8 cellular contexts compared by ENCODE assay signal in the genomic region with DNA sequence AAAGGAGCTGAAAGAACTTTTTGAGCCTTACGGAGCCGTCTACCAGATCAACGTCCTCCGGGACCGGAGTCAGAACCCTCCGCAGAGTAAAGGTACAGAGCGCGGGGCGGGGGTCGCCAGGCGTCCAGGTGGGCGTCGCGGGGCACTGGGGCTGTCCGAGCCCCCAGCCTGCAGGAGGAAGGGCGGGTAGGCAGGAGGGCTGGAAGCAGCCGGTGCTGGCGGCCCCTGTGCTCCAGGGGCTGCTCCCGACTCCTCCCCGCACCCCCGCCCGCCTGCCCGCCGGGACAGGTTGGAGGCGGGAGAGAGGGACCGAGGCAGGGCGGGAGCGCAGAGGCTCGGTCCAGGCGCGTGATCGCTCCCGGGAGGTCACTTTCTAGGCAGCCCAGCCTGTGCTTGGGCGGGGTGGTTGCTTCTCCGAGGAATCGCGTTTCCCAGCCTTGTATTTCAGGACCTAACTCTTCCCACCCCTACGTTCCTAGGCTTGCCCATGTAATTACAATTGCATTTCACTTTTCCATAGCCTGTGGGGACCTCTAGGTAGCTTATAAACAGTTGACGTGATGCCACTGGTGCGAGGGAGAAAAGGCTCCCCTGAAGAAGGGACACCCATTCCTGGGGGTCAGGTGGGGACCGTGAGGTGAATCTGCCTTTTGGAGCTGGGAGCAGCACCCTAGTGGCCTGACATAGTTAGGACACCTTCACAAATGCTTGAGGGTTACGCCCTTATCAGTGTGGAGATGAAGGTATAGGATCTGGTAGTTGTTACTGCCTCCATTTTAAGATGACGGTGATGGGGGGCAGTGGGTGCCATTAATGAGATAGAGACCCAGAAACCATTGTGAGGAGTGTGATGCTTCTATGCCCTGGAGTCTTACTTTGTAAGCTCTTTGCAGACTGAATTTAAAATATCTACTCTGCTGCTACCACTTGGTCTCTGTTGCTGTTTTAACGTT.
DNase-seq lines count a peak whose midpoint lies in the region; ATAC-seq lines count a peak whose summit lies in the region.

No MANE protein-coding gene starts in this region.

- peaks cover 17% of the 10 kb centered on the region for H3K4me1 ChIP-seq in HUES6 (ENCODE audit: control insufficient read depth, insufficient read depth, low read length)
- peaks cover 68% of the 10 kb centered on the region for H3K4me1 ChIP-seq in mononuclear cell (ENCODE audit: insufficient read depth, low read length)
- H3K4me1 ChIP-seq in subcutaneous abdominal adipose tissue (ENCODE audit: control insufficient read depth in 5 of 5, insufficient read depth in 5 of 5, low read length in 5 of 5), result peaks cover 4 to 66% (median 40%) of the 10 kb centered on the region in 5 donors

- H3K9me3 ChIP-seq in HUES6 (ENCODE audit: control insufficient read depth, insufficient read depth, low read depth, low read length) (peaks cover 12% of the 10 kb centered on the region), mononuclear cell (ENCODE audit: low read depth, low read length) (no peaks in the 10 kb centered on the region), subcutaneous abdominal adipose tissue (ENCODE audit: control insufficient read depth in 5 of 5, low read length in 5 of 5) (peaks cover 0 to 6% (median 3%) of the 10 kb centered on the region in 5 donors)

- H3K27me3 ChIP-seq in HUES6 (ENCODE audit: control insufficient read depth, insufficient read depth, low read length) (peaks cover 14% of the 10 kb centered on the region; the same call in 1 of the 2 replicates), mononuclear cell (ENCODE audit: insufficient read depth, low read length) (no peaks in the 10 kb centered on the region), subcutaneous abdominal adipose tissue (ENCODE audit: control insufficient read depth in 5 of 5, insufficient read depth in 4 of 5, low read length in 5 of 5) (no peaks in the 10 kb centered on the region)

- H3K9ac ChIP-seq in HUES6 (ENCODE audit: low read length) (peak overlapping the region; percentile 10), subcutaneous abdominal adipose tissue (ENCODE audit: low read length in 5 of 5) (peak overlapping the region; percentile 21 to 76 (median 66))

- H3K27ac ChIP-seq in HUES6 (ENCODE audit: low read depth, low read length), result no peak overlapping the region
- H3K27ac ChIP-seq in subcutaneous abdominal adipose tissue (ENCODE audit: low read depth, low read length), result peak overlapping the region; percentile 59

- ATAC-seq in GM21526 (IDR thresholded peaks at IDR 0.05; ENCODE audit: low FRiP score, unreplicated experiment), result peak; percentile 47

- H3K36me3 ChIP-seq in HUES6 (ENCODE audit: control insufficient read depth, insufficient read depth, low read length) (no peaks in the 10 kb centered on the region), subcutaneous abdominal adipose tissue (ENCODE audit: control insufficient read depth in 5 of 5, insufficient read depth in 5 of 5, low read length in 5 of 5) (no peaks in the 10 kb centered on the region)

- H3K4me3 ChIP-seq in HUES6 (ENCODE audit: low read depth, low read length) (peak overlapping the region; percentile 73), mononuclear cell (ENCODE audit: low read length) (peak overlapping the region; percentile 95), subcutaneous abdominal adipose tissue (ENCODE audit: low read depth in 1 of 5, low read length in 5 of 5) (peak overlapping the region; percentile 67 to 79 (median 77))

- peak; percentile 18 for DNase-seq in Daoy (ENCODE audit: low read depth)
- peak; percentile 51 for DNase-seq in activated CD4-positive, alpha-beta T cell treated with anti-CD3 and anti-CD28 coated beads for 1 hour
- DNase-seq in effector CD4-positive, alpha-beta T cell, result peak; percentile 68
- no peak for DNase-seq in A172 (ENCODE audit: low spot score)
